Comparison of ENCODE assay signal across 28 cellular contexts in genomic region chr7:71750290-71750689, GRCh38.
"Had no signal": no experiment of that assay in that cellular context is flagged by ENCODE, and none has a peak within 500 bp of the region (broad histone marks: within the 10 kb centered on the region; RNA-seq: fewer than 3 reads in every experiment).

No MANE protein-coding gene starts in this region.

- H3K36me3 ChIP-seq: stomach, suprapubic skin, thoracic aorta, thyroid gland, tibial artery, tibial nerve, transverse colon, upper lobe of left lung, upper lobe of right lung, uterus, vagina had no signal

- H3K27ac ChIP-seq: stomach, suprapubic skin, testis, thoracic aorta, thyroid gland, tibial artery, tibial nerve, transverse colon, upper lobe of left lung, upper lobe of right lung, uterus, vagina had no signal

- H3K27ac Mint-ChIP-seq: stimulated activated effector memory CD8-positive, alpha-beta T cell treated with anti-CD3 and anti-CD28 coated beads, Interleukin-12 subunit alpha, Interleukin-12 subunit beta, amount 100 ng/mL, for 72 hours; stimulated activated memory B cell treated with anti-CD40 and anti-IgM and Interleukin-4, amounts not matched to agents 10 μg/mL and 1 μg/mL and 100 μg/mL, for 72 hours; stimulated activated naive B cell treated with anti-CD40 and anti-IgM and Interleukin-4, amounts not matched to agents 10 μg/mL and 1 μg/mL and 100 μg/mL, for 72 hours; stimulated activated naive CD8-positive, alpha-beta T cell treated with anti-CD3 and anti-CD28 coated beads, Interleukin-15, amount 100 ng/mL, for 72 hours; stimulated activated naive CD8-positive, alpha-beta T cell treated with anti-CD3 and anti-CD28 coated beads, Interleukin-15, Interleukin-2, amounts not matched to agents 100 ng/mL and 50 ng/mL, for 24 hours; type B pancreatic cell had no signal

- H3K4me3 ChIP-seq: stomach, suprapubic skin, testis, thoracic aorta, thyroid gland, tibial artery, tibial nerve, transverse colon, upper lobe of left lung, upper lobe of right lung, uterus, vagina had no signal

- H3K36me3 Mint-ChIP-seq: stimulated activated effector memory CD8-positive, alpha-beta T cell treated with anti-CD3 and anti-CD28 coated beads, Interleukin-12 subunit alpha, Interleukin-12 subunit beta, amount 100 ng/mL, for 72 hours; type B pancreatic cell had no signal

- ATAC-seq: stimulated activated effector memory CD8-positive, alpha-beta T cell treated with anti-CD3 and anti-CD28 coated beads, Interleukin-12 subunit alpha, Interleukin-12 subunit beta, amount 100 ng/mL, for 72 hours; stimulated activated memory B cell treated with anti-CD40 and anti-IgM and Interleukin-4, amounts not matched to agents 10 μg/mL and 1 μg/mL and 100 μg/mL, for 72 hours; stimulated activated naive B cell treated with anti-CD40 and anti-IgM and Interleukin-4, amounts not matched to agents 10 μg/mL and 1 μg/mL and 100 μg/mL, for 72 hours; stimulated activated naive CD8-positive, alpha-beta T cell treated with anti-CD3 and anti-CD28 coated beads, Interleukin-15, amount 100 ng/mL, for 72 hours; stimulated activated naive CD8-positive, alpha-beta T cell treated with anti-CD3 and anti-CD28 coated beads, Interleukin-15, Interleukin-2, amounts not matched to agents 100 U/mL and 50 U/mL, for 24 hours; upper lobe of right lung had no signal

- H3K4me1 ChIP-seq: testis, thyroid gland, upper lobe of right lung, uterus had no signal

- DNase-seq: stimulated activated CD4-positive, alpha-beta T cell treated with anti-CD3 and anti-CD28 coated beads, Interleukin-2, amount 100 ng/mL, for 48 hours; stimulated activated CD4-positive, alpha-beta T cell treated with anti-CD3 and anti-CD28 coated beads, Interleukin-4, amount 100 ng/mL, for 1 hour; stimulated activated CD4-positive, alpha-beta T cell treated with anti-CD3 and anti-CD28 coated beads, Interleukin-4, amount 100 ng/mL, for 24 hours; stimulated activated CD4-positive, alpha-beta T cell treated with anti-CD3 and anti-CD28 coated beads, Interleukin-4, amount 100 ng/mL, for 4 hours; stimulated activated CD8-positive, alpha-beta memory T cell treated with anti-CD3 and anti-CD28 coated beads, Interleukin-4, amount 100 ng/mL, for 48 hours; stimulated activated naive B cell treated with anti-CD40 and anti-IgM and Interleukin-4, amounts not matched to agents 10 μg/mL and 1 μg/mL and 100 μg/mL, for 72 hours; stimulated activated naive CD4-positive, alpha-beta T cell; stimulated activated naive CD4-positive, alpha-beta T cell treated with Interleukin-2 at 50 U/mL for 16 hours; stimulated activated naive CD8-positive, alpha-beta T cell treated with anti-CD3 and anti-CD28 coated beads, Interleukin-15, amount 100 ng/mL, for 72 hours; stimulated activated naive CD8-positive, alpha-beta T cell treated with anti-CD3 and anti-CD28 coated beads, Interleukin-15, Interleukin-2, amounts not matched to agents 100 U/mL and 50 U/mL, for 24 hours; stomach; substantia nigra; testis; thyroid gland; tibial artery; transverse colon; trophoblast cell; upper lobe of left lung; upper lobe of right lung; uterus had no signal

- H3K27me3 ChIP-seq: testis, thyroid gland, uterus, vagina had no signal

- H3K9me3 ChIP-seq: suprapubic skin, testis, thoracic aorta, thyroid gland, tibial artery, upper lobe of right lung, uterus, vagina had no signal

- H3K4me3 Mint-ChIP-seq: stimulated activated effector memory CD8-positive, alpha-beta T cell treated with anti-CD3 and anti-CD28 coated beads, Interleukin-12 subunit alpha, Interleukin-12 subunit beta, amount 100 ng/mL, for 72 hours; stimulated activated memory B cell treated with anti-CD40 and anti-IgM and Interleukin-4, amounts not matched to agents 10 μg/mL and 1 μg/mL and 100 μg/mL, for 72 hours; stimulated activated naive B cell treated with anti-CD40 and anti-IgM and Interleukin-4, amounts not matched to agents 10 μg/mL and 1 μg/mL and 100 μg/mL, for 72 hours; stimulated activated naive CD8-positive, alpha-beta T cell treated with anti-CD3 and anti-CD28 coated beads, Interleukin-15, amount 100 ng/mL, for 72 hours; stimulated activated naive CD8-positive, alpha-beta T cell treated with anti-CD3 and anti-CD28 coated beads, Interleukin-15, Interleukin-2, amounts not matched to agents 100 ng/mL and 50 ng/mL, for 24 hours had no signal

- H3K4me1 Mint-ChIP-seq: stimulated activated effector memory CD8-positive, alpha-beta T cell treated with anti-CD3 and anti-CD28 coated beads, Interleukin-12 subunit alpha, Interleukin-12 subunit beta, amount 100 ng/mL, for 72 hours; stimulated activated memory B cell treated with anti-CD40 and anti-IgM and Interleukin-4, amounts not matched to agents 10 μg/mL and 1 μg/mL and 100 μg/mL, for 72 hours; stimulated activated naive B cell treated with anti-CD40 and anti-IgM and Interleukin-4, amounts not matched to agents 10 μg/mL and 1 μg/mL and 100 μg/mL, for 72 hours; stimulated activated naive CD8-positive, alpha-beta T cell treated with anti-CD3 and anti-CD28 coated beads, Interleukin-15, amount 100 ng/mL, for 72 hours had no signal
